Comparison of ENCODE assay signal across 25 cellular contexts in the genomic region with DNA sequence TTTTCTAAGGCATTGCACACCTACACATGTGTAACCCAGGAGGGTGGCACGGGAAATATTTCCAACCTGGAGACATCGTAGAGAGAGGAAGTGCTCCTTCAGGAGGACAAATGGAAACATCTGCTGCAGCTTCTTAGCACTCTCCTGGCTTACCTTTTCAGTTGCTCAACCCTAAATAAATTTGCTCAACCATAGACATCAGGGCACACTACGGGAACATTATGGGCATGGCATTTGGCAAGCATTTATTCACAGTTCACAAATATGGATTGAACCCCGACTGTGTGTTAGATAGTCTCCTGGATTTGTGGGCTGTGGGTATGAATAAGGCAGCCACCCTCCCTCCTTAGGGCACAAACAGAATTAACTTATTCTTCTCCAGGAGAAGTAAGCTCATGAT.
"Had no signal": no experiment of that assay in that cellular context is flagged by ENCODE, and none has a peak within 500 bp of the region (broad histone marks: within the 10 kb centered on the region; RNA-seq: fewer than 3 reads in every experiment).

No MANE protein-coding gene starts in this region.

- H3K4me3 Mint-ChIP-seq: dendritic cell treated with granulocyte-macrophage colony-stimulating factor and Interleukin-4, amounts not matched to agents 40 ng/mL and 50 ng/mL, for 4 days; immature natural killer cell; naive thymus-derived CD4-positive, alpha-beta T cell; nephron; stimulated activated naive CD8-positive, alpha-beta T cell treated with anti-CD3 and anti-CD28 coated beads, Interleukin-15, amount 100 ng/mL, for 72 hours had no signal

- H3K4me3 ChIP-seq: colonic mucosa, lung, prostate gland, right atrium auricular region, smooth muscle cell, suprapubic skin, transverse colon, vagina had no signal

- DNase-seq: colonic mucosa; effector memory CD4-positive, alpha-beta T cell; erythroblast; hypothalamus; immature natural killer cell; mesenchymal stem cell; midbrain; naive thymus-derived CD4-positive, alpha-beta T cell; nucleus accumbens; stimulated activated CD4-positive, alpha-beta T cell treated with anti-CD3 and anti-CD28 coated beads, Interleukin-12 subunit alpha, Interleukin-12 subunit beta, amount 100 ng/mL, for 4 hours; stimulated activated CD4-positive, alpha-beta T cell treated with anti-CD3 and anti-CD28 coated beads, Interleukin-1b, Interleukin-23, amount 100 ng/mL, for 48 hours; stimulated activated CD4-positive, alpha-beta T cell treated with anti-CD3 and anti-CD28 coated beads, Interleukin-4, amount 100 ng/mL, for 1 hour; stimulated activated CD8-positive, alpha-beta memory T cell treated with anti-CD3 and anti-CD28 coated beads, Interleukin-4, amount 100 ng/mL, for 48 hours; stimulated activated naive CD4-positive, alpha-beta T cell; stimulated activated naive CD8-positive, alpha-beta T cell treated with anti-CD3 and anti-CD28 coated beads, Interleukin-15, amount 100 ng/mL, for 72 hours; transverse colon had no signal

- H3K27ac Mint-ChIP-seq: dendritic cell treated with granulocyte-macrophage colony-stimulating factor and Interleukin-4, amounts not matched to agents 40 ng/mL and 50 ng/mL, for 4 days; immature natural killer cell; naive thymus-derived CD4-positive, alpha-beta T cell; nephron; stimulated activated naive CD8-positive, alpha-beta T cell treated with anti-CD3 and anti-CD28 coated beads, Interleukin-15, amount 100 ng/mL, for 72 hours had no signal

- H3K4me2 ChIP-seq: smooth muscle cell had no signal

- H3K27ac ChIP-seq: colonic mucosa, prostate gland, right atrium auricular region, suprapubic skin, transverse colon, vagina had no signal

- H3K4me1 ChIP-seq: colonic mucosa, prostate gland, suprapubic skin, transverse colon had no signal

- H3K36me3 Mint-ChIP-seq: immature natural killer cell; naive thymus-derived CD4-positive, alpha-beta T cell had no signal

- ATAC-seq: naive thymus-derived CD4-positive, alpha-beta T cell; sciatic nerve; stimulated activated naive CD8-positive, alpha-beta T cell treated with anti-CD3 and anti-CD28 coated beads, Interleukin-15, amount 100 ng/mL, for 72 hours had no signal

- H3K9me3 ChIP-seq: colonic mucosa, prostate gland, right atrium auricular region, suprapubic skin, transverse colon, vagina had no signal

- H3K4me1 Mint-ChIP-seq: immature natural killer cell; naive thymus-derived CD4-positive, alpha-beta T cell; stimulated activated naive CD8-positive, alpha-beta T cell treated with anti-CD3 and anti-CD28 coated beads, Interleukin-15, amount 100 ng/mL, for 72 hours had no signal

- H3K27me3 Mint-ChIP-seq: dendritic cell treated with granulocyte-macrophage colony-stimulating factor and Interleukin-4, amounts not matched to agents 40 ng/mL and 50 ng/mL, for 4 days; stimulated activated naive CD8-positive, alpha-beta T cell treated with anti-CD3 and anti-CD28 coated beads, Interleukin-15, amount 100 ng/mL, for 72 hours had no signal

- H3K9me3 Mint-ChIP-seq: dendritic cell treated with granulocyte-macrophage colony-stimulating factor and Interleukin-4, amounts not matched to agents 40 ng/mL and 50 ng/mL, for 4 days; immature natural killer cell; nephron; stimulated activated naive CD8-positive, alpha-beta T cell treated with anti-CD3 and anti-CD28 coated beads, Interleukin-15, amount 100 ng/mL, for 72 hours had no signal

- H3K36me3 ChIP-seq: colonic mucosa, prostate gland, right atrium auricular region, suprapubic skin, transverse colon, vagina had no signal

- H3K27me3 ChIP-seq: colonic mucosa, right atrium auricular region, suprapubic skin, transverse colon, vagina had no signal
